ENCODE assay signal across 8 cellular contexts in the genomic region with DNA sequence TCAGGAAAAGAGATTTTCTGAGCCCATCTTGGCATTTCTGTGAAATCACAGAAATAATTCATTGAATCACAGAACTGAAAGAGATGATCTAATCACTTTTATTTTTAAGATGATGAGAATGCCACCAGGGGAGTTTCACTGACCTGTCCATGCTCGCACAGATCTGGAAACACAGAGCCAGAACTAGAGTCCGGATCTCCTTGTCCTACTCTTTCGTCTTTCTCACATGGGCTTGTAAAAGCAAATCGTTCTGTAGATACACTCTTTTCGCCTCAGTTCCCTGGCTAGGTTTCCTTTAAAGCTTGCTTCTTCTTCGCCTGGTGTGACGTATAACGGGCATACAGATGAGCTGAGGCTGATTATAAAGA.
DNase-seq lines count a peak whose midpoint lies in the region; ATAC-seq and TF ChIP-seq lines count a peak whose summit lies in the region.

No MANE protein-coding gene starts in this region.

- H3K4me1 ChIP-seq in prostate gland (replicated peaks) = no peaks in the 10 kb centered on the region

- TF ChIP-seq POLR2A in prostate gland (IDR thresholded peaks at IDR 0.05) = no peak

- ATAC-seq in GM18909 (IDR thresholded peaks at IDR 0.05; ENCODE audit: poor library complexity, unreplicated experiment) = peak; percentile 33
- peak; percentile 20 for ATAC-seq in HG03045 (IDR thresholded peaks at IDR 0.05; ENCODE audit: unreplicated experiment)
- peak; percentile 34 for ATAC-seq in sciatic nerve

- H3K36me3 ChIP-seq in prostate gland = no peaks in the 10 kb centered on the region

- WGBS in prostate gland = 39% methylated on average over 8 of the region's 8 CpGs

- intact Hi-C loops in sciatic nerve (cut with DNase I) (no loop called here), prostate gland (cut with DNase I) (no loop called here)

- H3K27ac ChIP-seq in caudate nucleus (ENCODE audit: low read depth, low read length) (peak overlapping the region; percentile 85), prostate gland (peak overlapping the region in 1 of 2 donors; percentile 24)

- no peaks in the 10 kb centered on the region for H3K27me3 ChIP-seq in prostate gland (replicated peaks; ENCODE audit: insufficient read depth)

- peak in 4 of 61 donors; percentile 27 to 53 (median 44) for DNase-seq in caudate nucleus (lab: John Stamatoyannopoulos, UW)
- DNase-seq in sciatic nerve (ENCODE audit: low spot score) = no peak
- DNase-seq in SHP77 (lab: John Stamatoyannopoulos, UW) = no peak
- no peak for DNase-seq in prostate gland (ENCODE audit: low spot score)
- no peak for DNase-seq in dedifferentiated amniotic fluid mesenchymal stem cell (ENCODE audit: extremely low spot score)
- no peak for DNase-seq in AML-193 (lab: John Stamatoyannopoulos, UW)

- no peak for TF ChIP-seq CTCF in prostate gland (IDR thresholded peaks at IDR 0.05)

- H3K4me3 ChIP-seq in prostate gland = no peak overlapping the region

- no peaks in the 10 kb centered on the region for H3K9me3 ChIP-seq in prostate gland
